1 cellular context compared by ENCODE assay signal in genomic region chr5:82408033-82408432, GRCh38.
TF ChIP-seq lines count a peak whose summit lies in the region.

No MANE protein-coding gene starts in this region.

TF ChIP-seq in IMR-90, 13 proteins besides CTCF, POLR2A, EP300 and RAD21 (continued from another document):
- TF ChIP-seq RFX5 (IDR thresholded peaks at IDR 0.05; ENCODE audit: low read depth, low read length) (no peak), FOS (IDR thresholded peaks at IDR 0.05; ENCODE audit: low read depth, low read length) (no peak), CEBPB (IDR thresholded peaks at IDR 0.05; ENCODE audit: low read depth, low read length) (no peak), SMC3 (IDR thresholded peaks at IDR 0.05; ENCODE audit: low read depth, low read length) (no peak), RCOR1 (IDR thresholded peaks at IDR 0.05; ENCODE audit: insufficient replicate concordance, low read length) (no peak), BHLHE40 (IDR thresholded peaks at IDR 0.05; ENCODE audit: low read depth, low read length) (no peak), MAZ (IDR thresholded peaks at IDR 0.05; ENCODE audit: borderline replicate concordance, low read depth, low read length) (no peak)
